In genomic region chr22:46065733-46066454, GRCh38 we compare ENCODE assay signal across 1 cellular context.
TF ChIP-seq lines count a peak whose summit lies in the region.

No MANE protein-coding gene starts in this region.

TF ChIP-seq in HCT116, 20 proteins besides CTCF, POLR2A, EP300 and RAD21 (continued from another document):
- TF ChIP-seq REST (IDR thresholded peaks at IDR 0.05; ENCODE audit: low read depth) = no peak
